Comparison of ENCODE assay signal across 9 cellular contexts in genomic region chr11:12914401-12914912, GRCh38.
A peak's percentile ranks its signal among the peaks of the same experiment; 100 is the strongest.
DNase-seq lines count a peak whose midpoint lies in the region; ATAC-seq and TF ChIP-seq lines count a peak whose summit lies in the region.
"Had no signal": no experiment of that assay in that cellular context is flagged by ENCODE, and none has a peak within 500 bp of the region (broad histone marks: within the 10 kb centered on the region; RNA-seq: fewer than 3 reads in every experiment).

No MANE protein-coding gene starts in this region.

- H3K36me3 Mint-ChIP-seq in endothelial cell (ENCODE audit: low read depth, unreplicated experiment): peaks cover 3% of the 10 kb centered on the region

- no peak overlapping the region for H2BK120ac ChIP-seq in mesenchymal stem cell (ENCODE audit: low read depth, low read length)

- peaks cover 5% of the 10 kb centered on the region for H3K4me1 Mint-ChIP-seq in endothelial cell (ENCODE audit: unreplicated experiment)

- peak overlapping the region; percentile 70 for H4K8ac ChIP-seq in mesenchymal stem cell (ENCODE audit: low read length)

- no peak overlapping the region for H4K91ac ChIP-seq in mesenchymal stem cell (ENCODE audit: low read length)

- ATAC-seq in upper lobe of left lung (ENCODE audit: low FRiP score in 2 of 2) (peak; percentile 73 to 85), HG03108 (IDR thresholded peaks at IDR 0.05; ENCODE audit: unreplicated experiment) (no peak)

- H3K9me3 Mint-ChIP-seq in endothelial cell (ENCODE audit: unreplicated experiment): no peaks in the 10 kb centered on the region

- H3K9ac ChIP-seq in mesenchymal stem cell (ENCODE audit: low read length): no peak overlapping the region

- H3K9me3 ChIP-seq in HAP-1: no peaks in the 10 kb centered on the region
- no peaks in the 10 kb centered on the region for H3K9me3 ChIP-seq in mesenchymal stem cell (ENCODE audit: control insufficient read depth, low read length)
- H3K9me3 ChIP-seq in upper lobe of left lung: no peaks in the 10 kb centered on the region
- H3K9me3 ChIP-seq: neutrophil had no signal

- H2BK12ac ChIP-seq in mesenchymal stem cell (ENCODE audit: low read length in 2 of 2): no peak overlapping the region

- H3K14ac ChIP-seq in mesenchymal stem cell (ENCODE audit: low read length in 2 of 2): no peak overlapping the region

- H2BK15ac ChIP-seq in mesenchymal stem cell (ENCODE audit: low read depth, poor library complexity, severe bottlenecking): no peak overlapping the region

- no peak overlapping the region for H3K18ac ChIP-seq in mesenchymal stem cell (ENCODE audit: low read depth in 1 of 2, low read length in 2 of 2)

- DNase-seq in DMS 273 (lab: John Stamatoyannopoulos, UW; ENCODE audit: unreplicated experiment): peak; percentile 96
- DNase-seq in HAP-1 (ENCODE audit: low spot score in 2 of 2): peak; percentile 64 to 77
- DNase-seq in OCI-M1 (lab: John Stamatoyannopoulos, UW): peak; percentile 40
- DNase-seq in endothelial cell (ENCODE audit: low spot score): peak; percentile 78
- peak; percentile 29 for DNase-seq in mesenchymal stem cell
- DNase-seq in upper lobe of left lung: peak; percentile 35 to 87
- DNase-seq in NCI-H2081 (lab: John Stamatoyannopoulos, UW): no peak

- H3K79me1 ChIP-seq in mesenchymal stem cell (replicated peaks; ENCODE audit: low read length, poor library complexity, severe bottlenecking): peaks cover 33% of the 10 kb centered on the region

- 63% methylated on average over 11 of the region's 11 CpGs for WGBS in mesenchymal stem cell
- WGBS in upper lobe of left lung, 2 donors: 55 to 59% methylated on average over 4 to 11 of the region's 11 CpGs

- H3K4me1 ChIP-seq in HAP-1: peaks cover 8% of the 10 kb centered on the region
- peaks cover 2% of the 10 kb centered on the region for H3K4me1 ChIP-seq in mesenchymal stem cell (ENCODE audit: control insufficient read depth, insufficient read depth, low read depth, low read length)
- H3K4me1 ChIP-seq in upper lobe of left lung: no peaks in the 10 kb centered on the region

- no peak overlapping the region for H3K4me3 ChIP-seq in HAP-1
- no peak overlapping the region for H3K4me3 ChIP-seq in mesenchymal stem cell (ENCODE audit: insufficient read depth in 1 of 2, low read depth in 1 of 2, low read length in 2 of 2)
- H3K4me3 ChIP-seq in upper lobe of left lung: no peak overlapping the region

- no peak overlapping the region for H2AFZ ChIP-seq in mesenchymal stem cell (ENCODE audit: low read depth, low read length)

- TF ChIP-seq POLR2A in upper lobe of left lung (IDR thresholded peaks at IDR 0.05): no peak

- no peak overlapping the region for H2BK5ac ChIP-seq in mesenchymal stem cell (ENCODE audit: low read depth, low read length, poor library complexity, severe bottlenecking)

- H3K23ac ChIP-seq in mesenchymal stem cell (ENCODE audit: low read length in 2 of 2): no peak overlapping the region

- H3K27ac ChIP-seq in mesenchymal stem cell (ENCODE audit: low read length, poor library complexity, severe bottlenecking) (no peak overlapping the region), upper lobe of left lung (no peak overlapping the region)
- H3K27ac ChIP-seq: neutrophil had no signal

- in situ Hi-C loops in HAP-1 (cut with MboI; ENCODE audit: low sequenced_read_pairs): loop anchor here (25.0 kb wide), 1 partner anchor 852 kb away; no protein-coding TSS in a partner anchor

- no peak overlapping the region for H3K27ac Mint-ChIP-seq in endothelial cell (ENCODE audit: unreplicated experiment)

- H3K27me3 ChIP-seq in HAP-1 (ENCODE audit: low read depth): no peaks in the 10 kb centered on the region
- H3K27me3 ChIP-seq in mesenchymal stem cell (ENCODE audit: control insufficient read depth in 1 of 2, insufficient read depth in 1 of 2, low read length in 2 of 2): no peaks in the 10 kb centered on the region
- H3K27me3 ChIP-seq in upper lobe of left lung: no peaks in the 10 kb centered on the region

- H2AK5ac ChIP-seq in mesenchymal stem cell (ENCODE audit: low read length, severe bottlenecking): no peak overlapping the region

- no peak overlapping the region for H3K4me2 ChIP-seq in mesenchymal stem cell (ENCODE audit: low read length, poor library complexity, severe bottlenecking)

- peaks cover 2% of the 10 kb centered on the region for H3K27me3 Mint-ChIP-seq in endothelial cell (ENCODE audit: unreplicated experiment)

- peak; percentile 74 for TF ChIP-seq CTCF in endothelial cell (IDR thresholded peaks at IDR 0.05; ENCODE audit: unreplicated experiment)
- peak in 3 of 6 experiments; percentile 26 to 50 (median 40) for TF ChIP-seq CTCF in upper lobe of left lung (IDR thresholded peaks at IDR 0.05)

- no peak overlapping the region for H3K4ac ChIP-seq in mesenchymal stem cell (ENCODE audit: low read depth in 1 of 2, low read length in 2 of 2)

- H3K36me3 ChIP-seq in HAP-1 (replicated peaks) (peaks cover 3% of the 10 kb centered on the region; the same call in 1 of the 2 replicates), mesenchymal stem cell (ENCODE audit: control insufficient read depth in 1 of 2, insufficient read depth in 2 of 2, low read depth in 1 of 2, low read length in 2 of 2) (peaks cover 16 to 56% of the 10 kb centered on the region in 2 experiments), upper lobe of left lung (peaks cover 0 to 8% (median 3%) of the 10 kb centered on the region in 4 donors)
- H3K36me3 ChIP-seq: neutrophil had no signal

- TF ChIP-seq EP300 in upper lobe of left lung (IDR thresholded peaks at IDR 0.05): no peak

- H3K4me3 Mint-ChIP-seq in endothelial cell (ENCODE audit: unreplicated experiment): no peak overlapping the region

Comparison
In these comparisons a context has a peak if more than half of its experiments do, and no peak if none do; other contexts are left out.
1. DNase-seq: peak in DMS 273 (single experiment), HAP-1 (2 of 2), OCI-M1 (single experiment), endothelial cell (single experiment), mesenchymal stem cell (single experiment) and upper lobe of left lung (2 of 2); none in NCI-H2081 (0 of 2).